15 cellular contexts compared by ENCODE assay signal in genomic region chr9:26742843-26743242, GRCh38.
"Had no signal": no experiment of that assay in that cellular context is flagged by ENCODE, and none has a peak within 500 bp of the region (broad histone marks: within the 10 kb centered on the region; RNA-seq: fewer than 3 reads in every experiment).

No MANE protein-coding gene starts in this region.

- H3K4me3 Mint-ChIP-seq: endodermal cell; naive thymus-derived CD4-positive, alpha-beta T cell; neural crest cell; type B pancreatic cell had no signal

- H3K36me3 Mint-ChIP-seq: naive thymus-derived CD4-positive, alpha-beta T cell; type B pancreatic cell had no signal

- DNase-seq: endodermal cell; erythroblast; foreskin keratinocyte; head of caudate nucleus; islet precursor cell; mammary epithelial cell; naive thymus-derived CD4-positive, alpha-beta T cell; nucleus accumbens; ovary; sigmoid colon; stimulated activated CD4-positive, alpha-beta T cell treated with anti-CD3 and anti-CD28 coated beads, Interleukin-12 subunit alpha, Interleukin-12 subunit beta, amount 100 ng/mL, for 4 hours; stimulated activated naive CD4-positive, alpha-beta T cell treated with Interleukin-2 at 50 U/mL for 16 hours had no signal

- H3K9me3 Mint-ChIP-seq: type B pancreatic cell had no signal

- ATAC-seq: foreskin keratinocyte; left lobe of liver; naive thymus-derived CD4-positive, alpha-beta T cell had no signal

- H3K27ac Mint-ChIP-seq: endodermal cell; naive thymus-derived CD4-positive, alpha-beta T cell; type B pancreatic cell had no signal
